ENCODE assay signal across 7 cellular contexts in genomic region chr12:88219861-88220260, GRCh38.
"Had no signal": no experiment of that assay in that cellular context is flagged by ENCODE, and none has a peak within 500 bp of the region (broad histone marks: within the 10 kb centered on the region; RNA-seq: fewer than 3 reads in every experiment).

No MANE protein-coding gene starts in this region.

- FAIRE-seq: G401.6, GM12891, GM12892, GM18507, GM19239 had no signal

- DNase-seq: GDM1, GF-D8 had no signal
